In the genomic region with DNA sequence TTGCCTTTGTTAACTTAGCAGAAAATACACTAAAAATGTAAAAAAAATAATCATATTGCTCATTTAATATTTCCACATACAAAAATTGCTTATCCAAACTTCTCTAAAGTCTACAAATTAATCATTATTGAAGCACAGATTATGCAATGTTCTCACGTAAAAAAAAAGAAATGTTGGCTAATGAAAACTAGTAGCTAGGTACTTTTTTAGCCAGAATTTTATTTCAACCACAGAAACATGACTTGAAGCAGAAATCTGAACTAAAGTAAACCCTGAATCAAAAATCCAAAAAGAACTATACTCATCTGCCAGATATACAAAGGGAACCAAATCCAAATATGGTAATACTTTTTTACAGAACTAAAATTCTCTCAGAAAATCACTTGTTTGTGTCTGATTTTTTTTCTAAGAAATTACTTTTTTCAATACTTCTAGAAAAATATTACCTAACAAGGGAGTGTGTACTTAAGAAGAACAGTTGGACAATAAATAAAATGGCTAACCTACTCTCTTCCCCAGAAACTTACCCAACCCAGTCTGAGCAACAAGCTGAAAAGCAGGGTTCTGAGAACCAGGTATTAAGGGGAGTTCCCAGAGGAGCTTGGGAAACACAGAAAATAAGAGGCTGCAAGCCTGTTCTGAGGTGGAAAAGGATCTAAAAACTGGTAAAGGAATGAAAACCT, we compare ENCODE assay signal across 25 cellular contexts.
DNase-seq lines count a peak whose midpoint lies in the region; ATAC-seq and TF ChIP-seq lines count a peak whose summit lies in the region.
"Had no signal": no experiment of that assay in that cellular context is flagged by ENCODE, and none has a peak within 500 bp of the region (broad histone marks: within the 10 kb centered on the region; RNA-seq: fewer than 3 reads in every experiment).

No MANE protein-coding gene starts in this region.

- H3K4ac ChIP-seq in trophoblast cell (ENCODE audit: low read depth, low read length), result no peak overlapping the region

- H3K4me3 Mint-ChIP-seq in T-cell, result no peak overlapping the region
- H3K4me3 Mint-ChIP-seq: WTC11 had no signal

- H3K9ac ChIP-seq in trophoblast cell (ENCODE audit: low read length), result no peak overlapping the region
- H3K9ac ChIP-seq: KMS-11 had no signal

- no peaks in the 10 kb centered on the region for H3K79me2 ChIP-seq in trophoblast cell (ENCODE audit: control insufficient read depth, insufficient read depth, low read length, poor library complexity)

- intact Hi-C loops in Panc1 (cut with micrococcal nuclease; ENCODE audit: unreplicated experiment), result no loop called here

- peaks cover 0 to 3% (median 2%) of the 10 kb centered on the region in 3 donors for H3K9me3 Mint-ChIP-seq in T-cell

- in situ Hi-C loops in Panc1 (cut with HindIII; ENCODE audit: low pct_unique_long_range_greater_than_20kb, low sequenced_read_pairs), result no loop called here

- H3K4me1 ChIP-seq in Panc1 (ENCODE audit: control insufficient read depth, insufficient read depth, low read length) (no peaks in the 10 kb centered on the region), trophoblast cell (ENCODE audit: control insufficient read depth in 1 of 2, insufficient read depth in 2 of 2, low read length in 2 of 2) (no peaks in the 10 kb centered on the region)
- H3K4me1 ChIP-seq: lower lobe of right lung had no signal

- peak overlapping the region in 1 of 2 donors; percentile 12 for H3K27ac Mint-ChIP-seq in T-cell
- H3K27ac Mint-ChIP-seq: WTC11 had no signal

- H3K27me3 Mint-ChIP-seq in T-cell, result no peaks in the 10 kb centered on the region

- no peak overlapping the region for H2AFZ ChIP-seq in trophoblast cell (ENCODE audit: insufficient read depth, low read length, poor library complexity)

- H4K91ac ChIP-seq in trophoblast cell (ENCODE audit: low read depth, low read length), result no peak overlapping the region

- H3K23ac ChIP-seq in trophoblast cell (ENCODE audit: low read length), result no peak overlapping the region

- no peak overlapping the region for H3K4me3 ChIP-seq in Panc1 (ENCODE audit: low read depth in 2 of 2, low read length in 2 of 2)
- H3K4me3 ChIP-seq in fibroblast of the aortic adventitia (ENCODE audit: low read depth, low read length), result no peak overlapping the region
- H3K4me3 ChIP-seq in trophoblast cell (ENCODE audit: low read depth, low read length), result no peak overlapping the region
- H3K4me3 ChIP-seq: esophagus squamous epithelium, heart right ventricle, lower lobe of right lung, tibial nerve had no signal

- no peak overlapping the region for H2BK5ac ChIP-seq in trophoblast cell (ENCODE audit: low read depth, low read length, poor library complexity)

- no peak overlapping the region for H3K14ac ChIP-seq in trophoblast cell (ENCODE audit: low read length)

- TF ChIP-seq CTCF in Panc1 (IDR thresholded peaks at IDR 0.05) (no peak), fibroblast of the aortic adventitia (IDR thresholded peaks at IDR 0.05; ENCODE audit: insufficient read depth, low read length) (no peak)

- BruUV-seq in Panc1 (replicated peaks; lab: Mats Ljungman, UMichigan), result no TSS peak

- H3K27me3 ChIP-seq in Panc1 (ENCODE audit: control insufficient read depth, insufficient read depth, low read length), result no peaks in the 10 kb centered on the region
- H3K27me3 ChIP-seq in trophoblast cell (ENCODE audit: insufficient read depth, low read length), result no peaks in the 10 kb centered on the region
- H3K27me3 ChIP-seq: heart right ventricle, tibial nerve had no signal

- H4K12ac ChIP-seq in trophoblast cell (ENCODE audit: low read depth, low read length), result no peak overlapping the region

- no peaks in the 10 kb centered on the region for H3K36me3 Mint-ChIP-seq in T-cell
- H3K36me3 Mint-ChIP-seq: WTC11 had no signal

- no CpG with 5 or more reads among the region's 1 CpG for WGBS in trophoblast cell (ENCODE audit: extremely low coverage, insufficient coverage, insufficient read length)

- ATAC-seq in Panc1 (no peak), HG02571 (IDR thresholded peaks at IDR 0.05; ENCODE audit: unreplicated experiment) (no peak), T-cell (replicated peaks in 1 of 4) (no peak)
- ATAC-seq: PC-3, WTC11 had no signal

- H3K9me3 ChIP-seq in Panc1 (ENCODE audit: control insufficient read depth, insufficient read depth, low read depth, low read length) (peaks cover 3% of the 10 kb centered on the region; the same call in 1 of the 2 replicates), trophoblast cell (ENCODE audit: insufficient read depth, low read depth, low read length) (no peaks in the 10 kb centered on the region)
- H3K9me3 ChIP-seq: esophagus squamous epithelium, lower lobe of right lung had no signal

- no peak overlapping the region for H2BK120ac ChIP-seq in trophoblast cell (ENCODE audit: insufficient read depth, low read length, poor library complexity)

- CTCF ChIA-PET in Panc1 (lab: Charles Lee), result interaction anchor here (0.7 kb wide), 1 partner anchor 15 kb away, joined by 3 read pairs; no protein-coding TSS in a partner anchor
- CTCF ChIA-PET in T-cell (lab: Charles Lee), result interaction anchor here in 1 of 2 donors (0.6 kb wide), 2 partner anchors 28 to 146 kb away, joined by 3 read pairs; no protein-coding TSS in a partner anchor

- peak overlapping the region; percentile 67; the same call in 1 of the 2 replicates for H3K27ac ChIP-seq in Panc1 (ENCODE audit: low read length)
- no peak overlapping the region for H3K27ac ChIP-seq in trophoblast cell (ENCODE audit: low read depth, low read length)
- H3K27ac ChIP-seq: esophagus squamous epithelium, KMS-11, lower lobe of right lung had no signal

- no peak overlapping the region for H3K4me2 ChIP-seq in trophoblast cell (ENCODE audit: low read length)
- H3K4me2 ChIP-seq: KMS-11 had no signal

- H2AK5ac ChIP-seq in trophoblast cell (ENCODE audit: low read length), result no peak overlapping the region

- H3K4me1 Mint-ChIP-seq in T-cell, result peaks cover 18 to 35% (median 25%) of the 10 kb centered on the region in 3 donors

- no peak overlapping the region for H3K18ac ChIP-seq in trophoblast cell (ENCODE audit: low read length)

- H3K36me3 ChIP-seq in Panc1 (ENCODE audit: control insufficient read depth, insufficient read depth, low read length), result no peaks in the 10 kb centered on the region
- no peaks in the 10 kb centered on the region for H3K36me3 ChIP-seq in trophoblast cell (ENCODE audit: control insufficient read depth in 1 of 2, insufficient read depth in 2 of 2, low read length in 2 of 2)
- H3K36me3 ChIP-seq: esophagus squamous epithelium, heart right ventricle, lower lobe of right lung, tibial nerve had no signal

- no peak overlapping the region for H4K8ac ChIP-seq in trophoblast cell (ENCODE audit: low read depth, low read length)

- DNase-seq in CD1c-positive myeloid dendritic cell (ENCODE audit: extremely low spot score) (peak; percentile 62), Panc1 (ENCODE audit: low read depth, low spot score) (no peak), fibroblast of the aortic adventitia (ENCODE audit: low read depth) (peak; percentile 51), renal cortical epithelial cell (ENCODE audit: low read depth) (peak; percentile 75), T-cell (no peak), trophoblast cell (no peak)
- DNase-seq in stimulated activated naive CD4-positive, alpha-beta T cell (lab: John Stamatoyannopoulos, UW), result no peak
- DNase-seq: activated CD4-positive, alpha-beta T cell treated with anti-CD3 and anti-CD28 coated beads, Interleukin-2, amount 50 U/mL, for 48 hours; activated T-cell treated with anti-CD3 and anti-CD28 coated beads for 4 hours; amniotic stem cell; central memory CD4-positive, alpha-beta T cell; effector CD4-positive, alpha-beta T cell; esophagus squamous epithelium; GOT3; heart right ventricle; lower lobe of right lung; NCI-H1092 treated with DMSO at 0.1 percent for 48 hours; NCI-H2107; NCI-H526; PC-3; posterior cingulate gyrus had no signal

- POLR2A ChIA-PET in Panc1 (lab: Charles Lee), result interaction anchor here (0.6 to 0.7 kb wide), 3 partner anchors 34 to 1700 kb away, joined by 3 to 5 read pairs (median 4); no protein-coding TSS in a partner anchor
- POLR2A ChIA-PET in T-cell (lab: Charles Lee), result interaction anchor here in 1 of 2 donors (0.6 to 0.8 kb wide), 4 partner anchors 10 to 1031 kb away, joined by 3 to 7 read pairs (median 4); no protein-coding TSS in a partner anchor

- H2BK12ac ChIP-seq in trophoblast cell (ENCODE audit: low read length), result no peak overlapping the region

- no peaks in the 10 kb centered on the region for H3K79me1 ChIP-seq in trophoblast cell (ENCODE audit: low read length)

Comparison
In these comparisons a context has a peak if more than half of its experiments do, and no peak if none do; other contexts are left out.
1. DNase-seq: peak in CD1c-positive myeloid dendritic cell (single experiment), fibroblast of the aortic adventitia (single experiment) and renal cortical epithelial cell (single experiment); none in Panc1 (single experiment), T-cell (0 of 34), trophoblast cell (0 of 2) and stimulated activated naive CD4-positive, alpha-beta T cell (0 of 6).